In the genomic region with DNA sequence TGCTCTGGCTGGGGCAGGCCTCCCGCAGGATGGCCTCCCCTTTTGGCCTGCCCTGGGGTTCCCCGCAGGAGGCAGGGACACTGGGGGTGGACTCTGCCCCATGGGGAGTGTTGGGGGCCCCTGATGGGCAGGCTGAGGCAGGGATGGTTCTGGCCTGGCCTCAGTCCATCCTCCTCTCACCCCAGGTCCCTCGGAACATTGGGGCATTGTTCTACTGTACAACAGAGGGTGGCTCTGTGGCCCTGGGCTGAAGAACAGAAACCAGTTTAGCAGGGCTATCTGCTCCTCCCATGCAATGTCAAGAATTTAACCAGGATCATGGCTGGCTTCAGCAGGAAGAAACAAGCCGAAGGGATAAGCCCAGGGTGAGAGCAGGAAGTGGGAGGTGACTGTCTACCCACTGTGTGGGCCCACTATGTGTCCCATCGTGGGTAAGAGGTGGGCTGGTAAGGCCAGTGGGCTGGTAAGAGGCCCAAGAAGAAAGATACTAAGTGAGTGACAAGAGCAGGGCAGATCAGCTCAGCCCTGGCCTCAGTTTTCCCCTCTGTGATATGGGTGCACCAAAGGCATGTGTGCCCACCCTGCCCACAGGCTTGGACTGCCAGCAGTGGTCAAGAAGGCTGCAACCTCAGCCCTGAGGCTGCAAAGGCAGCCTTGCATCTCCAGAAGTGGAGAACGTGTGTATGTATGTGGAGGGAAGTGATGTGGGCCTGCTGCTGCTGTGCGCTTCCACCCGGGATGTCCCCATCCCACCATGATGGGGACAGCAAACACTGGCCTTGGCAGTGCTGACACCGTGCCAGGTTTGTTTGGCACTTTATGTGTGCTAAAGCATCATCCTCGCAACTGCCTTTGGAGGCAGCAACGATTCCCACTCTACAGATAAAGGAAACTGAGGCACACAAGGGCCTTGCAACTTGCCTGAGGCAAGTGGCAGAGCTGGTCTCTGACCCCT, we compare ENCODE assay signal across 1 cellular context.
A peak's percentile ranks its signal among the peaks of the same experiment; 100 is the strongest.
TF ChIP-seq lines count a peak whose summit lies in the region.

No MANE protein-coding gene starts in this region.

TF ChIP-seq in HepG2, 621 proteins besides CTCF, POLR2A, EP300 and RAD21 (continued from another document and continues in another):
- peak; percentile 99 for TF ChIP-seq CHD4 (IDR thresholded peaks at IDR 0.05; ENCODE audit: borderline replicate concordance, low read length)
- TF ChIP-seq, protein P1, sequence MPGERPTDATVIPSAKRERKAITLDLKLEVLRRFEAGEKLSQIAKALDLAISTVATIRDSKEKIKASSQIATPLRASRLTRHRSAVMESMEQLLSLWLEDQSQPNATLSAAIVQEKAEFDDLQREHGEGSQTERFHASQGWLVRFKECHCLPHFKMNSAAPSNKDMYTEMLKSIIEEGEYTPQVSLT (CRISPR knock-in tag; IDR thresholded peaks at IDR 0.05; ENCODE audit: borderline replicate concordance, low read depth): no peak
- TF ChIP-seq ZNF652 (CRISPR knock-in tag; IDR thresholded peaks at IDR 0.05; ENCODE audit: borderline replicate concordance, low read depth): no peak
- no peak for TF ChIP-seq MTF1 (CRISPR knock-in tag; IDR thresholded peaks at IDR 0.05)
- peak; percentile 97 for TF ChIP-seq ADNP (CRISPR knock-in tag; IDR thresholded peaks at IDR 0.05)
- no peak for TF ChIP-seq ZNF598 (CRISPR knock-in tag; IDR thresholded peaks at IDR 0.05; ENCODE audit: borderline replicate concordance)
- TF ChIP-seq SRF (IDR thresholded peaks at IDR 0.05; ENCODE audit: low read depth, low read length): no peak
- TF ChIP-seq ZNF143 (CRISPR knock-in tag; IDR thresholded peaks at IDR 0.05): no peak
- peak; percentile 34 for TF ChIP-seq SAP130 (CRISPR knock-in tag; IDR thresholded peaks at IDR 0.05; ENCODE audit: low read depth)
- TF ChIP-seq ELF1 (CRISPR knock-in tag; IDR thresholded peaks at IDR 0.05): peak; percentile 57; the same call in 1 of the 2 replicates
- no peak for TF ChIP-seq JUND (CRISPR knock-in tag; IDR thresholded peaks at IDR 0.05)
- TF ChIP-seq ZNF430 (CRISPR knock-in tag; IDR thresholded peaks at IDR 0.05): no peak
- no peak for TF ChIP-seq ZNF614 (CRISPR knock-in tag; IDR thresholded peaks at IDR 0.05; ENCODE audit: borderline replicate concordance)
- TF ChIP-seq, protein P2, sequence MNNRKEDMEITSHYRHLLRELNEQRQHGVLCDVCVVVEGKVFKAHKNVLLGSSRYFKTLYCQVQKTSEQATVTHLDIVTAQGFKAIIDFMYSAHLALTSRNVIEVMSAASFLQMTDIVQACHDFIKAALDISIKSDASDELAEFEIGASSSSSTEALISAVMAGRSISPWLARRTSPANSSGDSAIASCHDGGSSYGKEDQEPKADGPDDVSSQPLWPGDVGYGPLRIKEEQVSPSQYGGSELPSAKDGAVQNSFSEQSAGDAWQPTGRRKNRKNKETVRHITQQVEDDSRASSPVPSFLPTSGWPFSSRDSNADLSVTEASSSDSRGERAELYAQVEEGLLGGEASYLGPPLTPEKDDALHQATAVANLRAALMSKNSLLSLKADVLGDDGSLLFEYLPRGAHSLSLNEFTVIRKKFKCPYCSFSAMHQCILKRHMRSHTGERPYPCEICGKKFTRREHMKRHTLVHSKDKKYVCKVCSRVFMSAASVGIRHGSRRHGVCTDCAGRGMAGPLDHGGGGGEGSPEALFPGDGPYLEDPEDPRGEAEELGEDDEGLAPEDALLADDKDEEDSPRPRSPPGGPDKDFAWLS (CRISPR knock-in tag; IDR thresholded peaks at IDR 0.05; ENCODE audit: borderline replicate concordance): no peak
- no peak for TF ChIP-seq HMG20A (CRISPR knock-in tag; IDR thresholded peaks at IDR 0.05; ENCODE audit: borderline replicate concordance)
- no peak for TF ChIP-seq ZNF501 (CRISPR knock-in tag; IDR thresholded peaks at IDR 0.05)
- TF ChIP-seq ELF3 (CRISPR knock-in tag; IDR thresholded peaks at IDR 0.05): 0 out of 2 replicates have a peak, but pooled peaks have one; percentile 44
- TF ChIP-seq FOSL1 (CRISPR knock-in tag; IDR thresholded peaks at IDR 0.05; ENCODE audit: borderline replicate concordance): no peak
- no peak for TF ChIP-seq ZNF775 (CRISPR knock-in tag; IDR thresholded peaks at IDR 0.05; ENCODE audit: borderline replicate concordance)
- no peak for TF ChIP-seq SCMH1 (CRISPR knock-in tag; IDR thresholded peaks at IDR 0.05; ENCODE audit: borderline replicate concordance)
- TF ChIP-seq, protein P3, sequence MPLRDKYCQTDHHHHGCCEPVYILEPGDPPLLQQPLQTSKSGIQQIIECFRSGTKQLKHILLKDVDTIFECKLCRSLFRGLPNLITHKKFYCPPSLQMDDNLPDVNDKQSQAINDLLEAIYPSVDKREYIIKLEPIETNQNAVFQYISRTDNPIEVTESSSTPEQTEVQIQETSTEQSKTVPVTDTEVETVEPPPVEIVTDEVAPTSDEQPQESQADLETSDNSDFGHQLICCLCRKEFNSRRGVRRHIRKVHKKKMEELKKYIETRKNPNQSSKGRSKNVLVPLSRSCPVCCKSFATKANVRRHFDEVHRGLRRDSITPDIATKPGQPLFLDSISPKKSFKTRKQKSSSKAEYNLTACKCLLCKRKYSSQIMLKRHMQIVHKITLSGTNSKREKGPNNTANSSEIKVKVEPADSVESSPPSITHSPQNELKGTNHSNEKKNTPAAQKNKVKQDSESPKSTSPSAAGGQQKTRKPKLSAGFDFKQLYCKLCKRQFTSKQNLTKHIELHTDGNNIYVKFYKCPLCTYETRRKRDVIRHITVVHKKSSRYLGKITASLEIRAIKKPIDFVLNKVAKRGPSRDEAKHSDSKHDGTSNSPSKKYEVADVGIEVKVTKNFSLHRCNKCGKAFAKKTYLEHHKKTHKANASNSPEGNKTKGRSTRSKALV (CRISPR knock-in tag; IDR thresholded peaks at IDR 0.05): no peak
- TF ChIP-seq RNF2 (conservative IDR thresholded peaks at IDR 0.05; ENCODE audit: low read depth): no peak
- no peak for TF ChIP-seq SMAD3 (CRISPR knock-in tag; IDR thresholded peaks at IDR 0.05)
- TF ChIP-seq, protein P4, sequence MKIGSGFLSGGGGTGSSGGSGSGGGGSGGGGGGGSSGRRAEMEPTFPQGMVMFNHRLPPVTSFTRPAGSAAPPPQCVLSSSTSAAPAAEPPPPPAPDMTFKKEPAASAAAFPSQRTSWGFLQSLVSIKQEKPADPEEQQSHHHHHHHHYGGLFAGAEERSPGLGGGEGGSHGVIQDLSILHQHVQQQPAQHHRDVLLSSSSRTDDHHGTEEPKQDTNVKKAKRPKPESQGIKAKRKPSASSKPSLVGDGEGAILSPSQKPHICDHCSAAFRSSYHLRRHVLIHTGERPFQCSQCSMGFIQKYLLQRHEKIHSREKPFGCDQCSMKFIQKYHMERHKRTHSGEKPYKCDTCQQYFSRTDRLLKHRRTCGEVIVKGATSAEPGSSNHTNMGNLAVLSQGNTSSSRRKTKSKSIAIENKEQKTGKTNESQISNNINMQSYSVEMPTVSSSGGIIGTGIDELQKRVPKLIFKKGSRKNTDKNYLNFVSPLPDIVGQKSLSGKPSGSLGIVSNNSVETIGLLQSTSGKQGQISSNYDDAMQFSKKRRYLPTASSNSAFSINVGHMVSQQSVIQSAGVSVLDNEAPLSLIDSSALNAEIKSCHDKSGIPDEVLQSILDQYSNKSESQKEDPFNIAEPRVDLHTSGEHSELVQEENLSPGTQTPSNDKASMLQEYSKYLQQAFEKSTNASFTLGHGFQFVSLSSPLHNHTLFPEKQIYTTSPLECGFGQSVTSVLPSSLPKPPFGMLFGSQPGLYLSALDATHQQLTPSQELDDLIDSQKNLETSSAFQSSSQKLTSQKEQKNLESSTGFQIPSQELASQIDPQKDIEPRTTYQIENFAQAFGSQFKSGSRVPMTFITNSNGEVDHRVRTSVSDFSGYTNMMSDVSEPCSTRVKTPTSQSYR (CRISPR knock-in tag; IDR thresholded peaks at IDR 0.05; ENCODE audit: borderline replicate concordance): no peak
- peak; percentile 26; the same call in 1 of the 2 replicates for TF ChIP-seq GATAD2A (CRISPR knock-in tag; IDR thresholded peaks at IDR 0.05)
- TF ChIP-seq REPIN1 (CRISPR knock-in tag; IDR thresholded peaks at IDR 0.05; ENCODE audit: borderline replicate concordance, low read depth): no peak
- no peak for TF ChIP-seq ZNF746 (CRISPR knock-in tag; IDR thresholded peaks at IDR 0.05)
- TF ChIP-seq, protein P5, sequence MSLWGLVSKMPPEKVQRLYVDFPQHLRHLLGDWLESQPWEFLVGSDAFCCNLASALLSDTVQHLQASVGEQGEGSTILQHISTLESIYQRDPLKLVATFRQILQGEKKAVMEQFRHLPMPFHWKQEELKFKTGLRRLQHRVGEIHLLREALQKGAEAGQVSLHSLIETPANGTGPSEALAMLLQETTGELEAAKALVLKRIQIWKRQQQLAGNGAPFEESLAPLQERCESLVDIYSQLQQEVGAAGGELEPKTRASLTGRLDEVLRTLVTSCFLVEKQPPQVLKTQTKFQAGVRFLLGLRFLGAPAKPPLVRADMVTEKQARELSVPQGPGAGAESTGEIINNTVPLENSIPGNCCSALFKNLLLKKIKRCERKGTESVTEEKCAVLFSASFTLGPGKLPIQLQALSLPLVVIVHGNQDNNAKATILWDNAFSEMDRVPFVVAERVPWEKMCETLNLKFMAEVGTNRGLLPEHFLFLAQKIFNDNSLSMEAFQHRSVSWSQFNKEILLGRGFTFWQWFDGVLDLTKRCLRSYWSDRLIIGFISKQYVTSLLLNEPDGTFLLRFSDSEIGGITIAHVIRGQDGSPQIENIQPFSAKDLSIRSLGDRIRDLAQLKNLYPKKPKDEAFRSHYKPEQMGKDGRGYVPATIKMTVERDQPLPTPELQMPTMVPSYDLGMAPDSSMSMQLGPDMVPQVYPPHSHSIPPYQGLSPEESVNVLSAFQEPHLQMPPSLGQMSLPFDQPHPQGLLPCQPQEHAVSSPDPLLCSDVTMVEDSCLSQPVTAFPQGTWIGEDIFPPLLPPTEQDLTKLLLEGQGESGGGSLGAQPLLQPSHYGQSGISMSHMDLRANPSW (CRISPR knock-in tag; IDR thresholded peaks at IDR 0.05; ENCODE audit: borderline replicate concordance): no peak
- no peak for TF ChIP-seq SAFB2 (CRISPR knock-in tag; IDR thresholded peaks at IDR 0.05; ENCODE audit: borderline replicate concordance, low read depth)
- TF ChIP-seq, protein P6, sequence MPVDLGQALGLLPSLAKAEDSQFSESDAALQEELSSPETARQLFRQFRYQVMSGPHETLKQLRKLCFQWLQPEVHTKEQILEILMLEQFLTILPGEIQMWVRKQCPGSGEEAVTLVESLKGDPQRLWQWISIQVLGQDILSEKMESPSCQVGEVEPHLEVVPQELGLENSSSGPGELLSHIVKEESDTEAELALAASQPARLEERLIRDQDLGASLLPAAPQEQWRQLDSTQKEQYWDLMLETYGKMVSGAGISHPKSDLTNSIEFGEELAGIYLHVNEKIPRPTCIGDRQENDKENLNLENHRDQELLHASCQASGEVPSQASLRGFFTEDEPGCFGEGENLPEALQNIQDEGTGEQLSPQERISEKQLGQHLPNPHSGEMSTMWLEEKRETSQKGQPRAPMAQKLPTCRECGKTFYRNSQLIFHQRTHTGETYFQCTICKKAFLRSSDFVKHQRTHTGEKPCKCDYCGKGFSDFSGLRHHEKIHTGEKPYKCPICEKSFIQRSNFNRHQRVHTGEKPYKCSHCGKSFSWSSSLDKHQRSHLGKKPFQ (CRISPR knock-in tag; IDR thresholded peaks at IDR 0.05; ENCODE audit: insufficient replicate concordance): no peak
- no peak for TF ChIP-seq ONECUT2 (CRISPR knock-in tag; IDR thresholded peaks at IDR 0.05)
- TF ChIP-seq, protein P7, sequence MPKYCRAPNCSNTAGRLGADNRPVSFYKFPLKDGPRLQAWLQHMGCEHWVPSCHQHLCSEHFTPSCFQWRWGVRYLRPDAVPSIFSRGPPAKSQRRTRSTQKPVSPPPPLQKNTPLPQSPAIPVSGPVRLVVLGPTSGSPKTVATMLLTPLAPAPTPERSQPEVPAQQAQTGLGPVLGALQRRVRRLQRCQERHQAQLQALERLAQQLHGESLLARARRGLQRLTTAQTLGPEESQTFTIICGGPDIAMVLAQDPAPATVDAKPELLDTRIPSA (CRISPR knock-in tag; IDR thresholded peaks at IDR 0.05; ENCODE audit: borderline replicate concordance): no peak
- peak; percentile 83 for TF ChIP-seq ZNF121 (CRISPR knock-in tag; IDR thresholded peaks at IDR 0.05)
- TF ChIP-seq ZNF256 (CRISPR knock-in tag; conservative IDR thresholded peaks at IDR 0.05): no peak
- no peak for TF ChIP-seq ESRRA (CRISPR knock-in tag; IDR thresholded peaks at IDR 0.05; ENCODE audit: low read depth)
- TF ChIP-seq ZNF768 (CRISPR knock-in tag; IDR thresholded peaks at IDR 0.05): peak; percentile 50; the same call in 1 of the 2 replicates
- TF ChIP-seq, protein P8, sequence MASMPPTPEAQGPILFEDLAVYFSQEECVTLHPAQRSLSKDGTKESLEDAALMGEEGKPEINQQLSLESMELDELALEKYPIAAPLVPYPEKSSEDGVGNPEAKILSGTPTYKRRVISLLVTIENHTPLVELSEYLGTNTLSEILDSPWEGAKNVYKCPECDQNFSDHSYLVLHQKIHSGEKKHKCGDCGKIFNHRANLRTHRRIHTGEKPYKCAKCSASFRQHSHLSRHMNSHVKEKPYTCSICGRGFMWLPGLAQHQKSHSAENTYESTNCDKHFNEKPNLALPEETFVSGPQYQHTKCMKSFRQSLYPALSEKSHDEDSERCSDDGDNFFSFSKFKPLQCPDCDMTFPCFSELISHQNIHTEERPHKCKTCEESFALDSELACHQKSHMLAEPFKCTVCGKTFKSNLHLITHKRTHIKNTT (CRISPR knock-in tag; IDR thresholded peaks at IDR 0.05): no peak
- TF ChIP-seq BCL6 (CRISPR knock-in tag; IDR thresholded peaks at IDR 0.05): peak; percentile 33; the same call in 1 of the 2 replicates
- TF ChIP-seq, protein P9, sequence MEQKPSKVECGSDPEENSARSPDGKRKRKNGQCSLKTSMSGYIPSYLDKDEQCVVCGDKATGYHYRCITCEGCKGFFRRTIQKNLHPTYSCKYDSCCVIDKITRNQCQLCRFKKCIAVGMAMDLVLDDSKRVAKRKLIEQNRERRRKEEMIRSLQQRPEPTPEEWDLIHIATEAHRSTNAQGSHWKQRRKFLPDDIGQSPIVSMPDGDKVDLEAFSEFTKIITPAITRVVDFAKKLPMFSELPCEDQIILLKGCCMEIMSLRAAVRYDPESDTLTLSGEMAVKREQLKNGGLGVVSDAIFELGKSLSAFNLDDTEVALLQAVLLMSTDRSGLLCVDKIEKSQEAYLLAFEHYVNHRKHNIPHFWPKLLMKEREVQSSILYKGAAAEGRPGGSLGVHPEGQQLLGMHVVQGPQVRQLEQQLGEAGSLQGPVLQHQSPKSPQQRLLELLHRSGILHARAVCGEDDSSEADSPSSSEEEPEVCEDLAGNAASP (CRISPR knock-in tag; IDR thresholded peaks at IDR 0.05; ENCODE audit: borderline replicate concordance): no peak; the same call in 1 of the 2 replicates
- no peak for TF ChIP-seq SOX13 (IDR thresholded peaks at IDR 0.05)
- peak in 1 of 2 experiments; percentile 87; a peak in 2 of 4 replicates for TF ChIP-seq SOX13 (CRISPR knock-in tag; conservative IDR thresholded peaks at IDR 0.05 in 1 of 2, IDR thresholded peaks at IDR 0.05 in 1 of 2)
- no peak for TF ChIP-seq SIX4 (CRISPR knock-in tag; IDR thresholded peaks at IDR 0.05)
